Comparison of ENCODE assay signal across 8 cellular contexts in the genomic region with DNA sequence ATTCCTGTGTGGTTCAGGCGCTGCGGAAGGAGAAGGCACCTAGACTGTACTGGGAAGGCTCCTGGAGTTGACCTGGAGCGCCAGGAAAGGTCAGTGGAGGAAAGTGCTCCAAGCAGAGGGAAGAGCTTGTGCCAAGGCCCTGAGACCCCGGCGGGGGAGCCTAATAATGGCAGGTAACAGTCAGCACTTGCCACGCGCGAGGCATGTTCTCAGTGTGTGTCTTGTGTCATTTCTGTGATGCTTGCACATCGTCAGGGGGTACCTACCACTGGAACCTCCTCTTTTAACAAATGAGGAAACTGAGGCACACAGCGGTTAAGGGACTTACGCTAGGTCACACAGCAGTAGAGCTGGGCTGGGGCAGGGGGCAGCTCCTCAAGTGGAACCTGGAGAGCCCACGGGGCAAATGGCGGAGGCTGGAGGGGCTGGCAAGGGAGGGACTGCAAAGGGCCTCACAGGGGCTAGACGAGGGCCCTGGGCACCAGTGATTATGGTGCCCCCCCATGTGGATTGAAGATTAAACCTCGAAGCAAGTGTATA. TPM values are rescaled to one million over a fixed set of nuclear protein-coding genes. Genes with fewer than 3 reads are reported as not detected.
A peak's percentile ranks its signal among the peaks of the same experiment; 100 is the strongest.
DNase-seq lines count a peak whose midpoint lies in the region; ATAC-seq and TF ChIP-seq lines count a peak whose summit lies in the region.

No MANE protein-coding gene starts in this region.

- no peak for TF ChIP-seq CTCF in colonic mucosa (IDR thresholded peaks at IDR 0.05)
- TF ChIP-seq CTCF in nephron (IDR thresholded peaks at IDR 0.05; ENCODE audit: unreplicated experiment in 3 of 3) = no peak

- intact Hi-C loops in colonic mucosa (cut with DNase I) (no loop called here), sciatic nerve (cut with DNase I) (no loop called here)

- H3K27ac ChIP-seq in BLaER1 = peak overlapping the region; percentile 62
- H3K27ac ChIP-seq in HUES64 (ENCODE audit: low read depth, low read length) = no peak overlapping the region
- peak overlapping the region; percentile 47 for H3K27ac ChIP-seq in colonic mucosa

- peak overlapping the region; percentile 66 for H3K4me2 ChIP-seq in BLaER1

- H3K9ac ChIP-seq in BLaER1 (peak overlapping the region; percentile 76), HUES64 (ENCODE audit: low read depth, low read length) (no peak overlapping the region), colonic mucosa (ENCODE audit: low read depth in 2 of 2, low read length in 2 of 2) (peak overlapping the region; percentile 61 to 63)

- ATAC-seq in HG03442 (IDR thresholded peaks at IDR 0.05; ENCODE audit: unreplicated experiment) (no peak), sciatic nerve (no peak), GM18907 (IDR thresholded peaks at IDR 0.05; ENCODE audit: unreplicated experiment) (no peak)

- peaks cover 3% of the 10 kb centered on the region for H3K9me3 Mint-ChIP-seq in nephron

- no peaks in the 10 kb centered on the region for H4K20me1 ChIP-seq in BLaER1

- H3K27me3 Mint-ChIP-seq in nephron (ENCODE audit: low read depth) = peaks cover 76% of the 10 kb centered on the region

- DNase-seq in colonic mucosa (no peak), sciatic nerve (ENCODE audit: low spot score) (no peak), putamen (ENCODE audit: low spot score) (no peak)

- H3K27ac Mint-ChIP-seq in nephron = no peak overlapping the region

- peaks cover 56% of the 10 kb centered on the region for H3K4me1 ChIP-seq in BLaER1
- no peaks in the 10 kb centered on the region for H3K4me1 ChIP-seq in HUES64 (ENCODE audit: insufficient read depth, low read length)
- no peaks in the 10 kb centered on the region for H3K4me1 ChIP-seq in colonic mucosa

- peak overlapping the region; percentile 67 to 77 (median 76) for H3K4me3 Mint-ChIP-seq in nephron

- H3K9me3 ChIP-seq in BLaER1 (no peaks in the 10 kb centered on the region), HUES64 (ENCODE audit: insufficient read depth, low read depth, low read length) (no peaks in the 10 kb centered on the region), colonic mucosa (no peaks in the 10 kb centered on the region)

- H3K4me1 Mint-ChIP-seq in nephron = peaks cover 7% of the 10 kb centered on the region

- H3K27me3 ChIP-seq in BLaER1 (peaks cover 15% of the 10 kb centered on the region), HUES64 (ENCODE audit: insufficient read depth, low read length) (peaks cover 84% of the 10 kb centered on the region), colonic mucosa (no peaks in the 10 kb centered on the region)

- H3K36me3 Mint-ChIP-seq in nephron (ENCODE audit: low read depth) = no peaks in the 10 kb centered on the region

- no peaks in the 10 kb centered on the region for H3K36me3 ChIP-seq in BLaER1
- H3K36me3 ChIP-seq in HUES64 (ENCODE audit: insufficient read depth, low read length) = no peaks in the 10 kb centered on the region
- H3K36me3 ChIP-seq in colonic mucosa = no peaks in the 10 kb centered on the region

- H3K4me3 ChIP-seq in BLaER1 = peak overlapping the region; percentile 66
- H3K4me3 ChIP-seq in HUES64 (ENCODE audit: low read length) = peak overlapping the region; percentile 51
- H3K4me3 ChIP-seq in colonic mucosa = peak overlapping the region; percentile 59

- WGBS in HUES64 = 40% methylated on average over 15 of the region's 15 CpGs

RNA-seq across cellular contexts. Expression of gene BMP8B, which starts 1.0 kb away (rescaled TPM):
- polyA plus RNA-seq in HUES64 (2013, experiment 1 of 2) = 0.25 TPM
- 0.25 TPM for polyA plus RNA-seq in HUES64 (2013, experiment 2 of 2)
- total RNA-seq in colonic mucosa = 1 to 10 TPM; 4.9 TPM
- total RNA-seq in sciatic nerve = 40.2 TPM

RNA-seq across cellular contexts. Expression of gene OXCT2, which starts 18.5 kb away (rescaled TPM):
- polyA plus RNA-seq in HUES64 (2013, experiment 1 of 2) = 0.50 TPM
- polyA plus RNA-seq in HUES64 (2013, experiment 2 of 2) = 0.76 TPM
- total RNA-seq in colonic mucosa = 1 to 10 TPM in 1 of 2 donors, under 1 TPM in 1; 0.77 to 1.2 TPM
- total RNA-seq in sciatic nerve = 8.5 TPM

RNA-seq across cellular contexts. Expression of gene PPIE, which starts 51.0 kb away (rescaled TPM):
- polyA plus RNA-seq in HUES64 (2013, experiment 1 of 2) = 34.2 TPM
- 37.7 TPM for polyA plus RNA-seq in HUES64 (2013, experiment 2 of 2)
- total RNA-seq in colonic mucosa (10 to 100 TPM; 34.7 to 42.6 TPM), sciatic nerve (41.5 TPM)
